Comparison of ENCODE assay signal across 8 cellular contexts in the genomic region with DNA sequence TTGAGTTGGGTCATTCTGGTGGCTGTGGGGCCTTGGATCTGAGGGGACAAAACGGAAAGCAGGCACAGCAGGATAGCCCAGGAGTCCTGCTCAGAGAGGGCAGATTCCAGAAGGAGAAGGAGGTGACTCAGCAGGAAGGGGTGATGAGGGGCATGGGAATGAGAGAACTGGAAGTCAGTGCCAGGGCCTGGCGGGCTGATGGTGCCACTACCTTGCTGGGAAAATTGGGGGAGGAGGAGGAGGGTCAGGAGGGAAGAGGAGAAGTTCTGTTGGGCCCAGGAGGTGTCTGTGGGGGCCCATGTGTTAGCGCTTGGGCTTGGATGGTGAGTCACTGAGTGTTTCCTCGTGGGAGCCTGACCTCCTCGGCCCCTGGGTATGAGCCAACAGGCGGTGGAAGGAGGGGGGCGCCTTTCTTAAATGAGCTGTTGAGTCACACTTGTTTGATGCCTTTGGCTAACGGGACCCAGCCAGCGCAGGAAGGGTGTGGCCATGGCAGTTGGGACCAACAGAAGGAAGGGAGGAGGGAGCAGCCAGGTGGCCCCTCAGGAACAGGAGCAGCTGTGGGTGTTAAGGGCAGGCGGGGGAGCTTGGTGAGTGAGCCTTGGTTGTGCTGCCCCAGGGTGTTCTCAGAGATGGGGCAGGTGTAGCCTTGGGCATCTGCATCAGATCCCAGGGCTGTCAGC.
DNase-seq lines count a peak whose midpoint lies in the region; ATAC-seq and TF ChIP-seq lines count a peak whose summit lies in the region.

No MANE protein-coding gene starts in this region.

- CTCF ChIA-PET in AG04449 (lab: Yijun Ruan, JAX): interaction anchor here (0.8 to 4.7 kb wide), 19 partner anchors 11 to 297 kb away, joined by 3 to 41 read pairs (median 9); partner anchors contain the start of gene BTBD16

- H3K4me3 ChIP-seq in AG04449 (ENCODE audit: low read depth, low read length) (no peak overlapping the region), choroid plexus epithelial cell (ENCODE audit: low read depth, low read length) (no peak overlapping the region)

- ATAC-seq in HG02938 (IDR thresholded peaks at IDR 0.05; ENCODE audit: unreplicated experiment) (no peak), HG02884 (IDR thresholded peaks at IDR 0.05; ENCODE audit: unreplicated experiment) (no peak)

- TF ChIP-seq CTCF in AG04449 (IDR thresholded peaks at IDR 0.05; ENCODE audit: insufficient read depth, low read length, missing control alignments) (no peak), choroid plexus epithelial cell (conservative IDR thresholded peaks at IDR 0.05; ENCODE audit: low read depth, low read length) (no peak)

- DNase-seq in AG04449 (ENCODE audit: low read depth, low spot score) (peak; percentile 53), M059J (ENCODE audit: low read depth) (peak; percentile 95), choroid plexus epithelial cell (ENCODE audit: low read depth) (peak; percentile 91), mesenteric fat pad (ENCODE audit: low spot score) (peak; percentile 95), occipital lobe (lab: John Stamatoyannopoulos, UW) (no peak), COR-L47 (lab: John Stamatoyannopoulos, UW) (no peak)

- POLR2A ChIA-PET in AG04449 (lab: Yijun Ruan, JAX): interaction anchor here (1.3 to 1.6 kb wide), 2 partner anchors 14 to 28 kb away, joined by 4 to 11 read pairs; no protein-coding TSS in a partner anchor

Comparison
In these comparisons a context has a peak if more than half of its experiments do, and no peak if none do; other contexts are left out.
1. DNase-seq: peak in AG04449 (single experiment), M059J (single experiment), choroid plexus epithelial cell (single experiment) and mesenteric fat pad (single experiment); none in occipital lobe (single experiment) and COR-L47 (single experiment).